Comparison of ENCODE assay signal across 1 cellular context in genomic region chr16:14007460-14007859, GRCh38.
TF ChIP-seq lines count a peak whose summit lies in the region.

No MANE protein-coding gene starts in this region.

TF ChIP-seq in GM12878, 131 proteins besides CTCF, POLR2A, EP300 and RAD21 (continued from another document):
- TF ChIP-seq ATF2 (IDR thresholded peaks at IDR 0.05; ENCODE audit: low read length) (peak; percentile 36; the same call in 1 of the 2 replicates), SPI1 (IDR thresholded peaks at IDR 0.05; ENCODE audit: borderline replicate concordance, insufficient read depth, low read depth, low read length) (no peak), CBX3 (IDR thresholded peaks at IDR 0.05; ENCODE audit: borderline replicate concordance, low read depth) (no peak), IRF4 (IDR thresholded peaks at IDR 0.05; ENCODE audit: low read depth, low read length) (0 out of 2 replicates have a peak, but pooled peaks have one; percentile 39), ZNF217 (IDR thresholded peaks at IDR 0.05) (peak; percentile 81), BACH1 (IDR thresholded peaks at IDR 0.05; ENCODE audit: borderline replicate concordance) (peak; percentile 89; the same call in 1 of the 2 replicates), IKZF2 (IDR thresholded peaks at IDR 0.05) (peak; percentile 44 to 47; a peak in 3 of 4 replicates), RELB (IDR thresholded peaks at IDR 0.05; ENCODE audit: low read depth) (peak; percentile 69), SMAD1 (IDR thresholded peaks at IDR 0.05; ENCODE audit: low read depth, partially characterized antibody) (peak; percentile 27), DPF2 (IDR thresholded peaks at IDR 0.05) (peak; percentile 43; the same call in 1 of the 2 replicates), CREM (IDR thresholded peaks at IDR 0.05; ENCODE audit: low read depth) (0 out of 2 replicates have a peak, but pooled peaks have one; percentile 21), HSF1 (IDR thresholded peaks at IDR 0.05; ENCODE audit: low read depth, low read length) (no peak), ATF7 (IDR thresholded peaks at IDR 0.05; ENCODE audit: low read depth) (peak; percentile 52; the same call in 1 of the 2 replicates), SRF (IDR thresholded peaks at IDR 0.05; ENCODE audit: low read depth in 2 of 2, low read length in 2 of 2) (no peak), JUND (IDR thresholded peaks at IDR 0.05; ENCODE audit: low read depth, low read length) (0 out of 2 replicates have a peak, but pooled peaks have one; percentile 59)
TF ChIP-seq in GM12878: peak in this region for 13.
